Comparison of ENCODE assay signal across 8 cellular contexts in the genomic region with DNA sequence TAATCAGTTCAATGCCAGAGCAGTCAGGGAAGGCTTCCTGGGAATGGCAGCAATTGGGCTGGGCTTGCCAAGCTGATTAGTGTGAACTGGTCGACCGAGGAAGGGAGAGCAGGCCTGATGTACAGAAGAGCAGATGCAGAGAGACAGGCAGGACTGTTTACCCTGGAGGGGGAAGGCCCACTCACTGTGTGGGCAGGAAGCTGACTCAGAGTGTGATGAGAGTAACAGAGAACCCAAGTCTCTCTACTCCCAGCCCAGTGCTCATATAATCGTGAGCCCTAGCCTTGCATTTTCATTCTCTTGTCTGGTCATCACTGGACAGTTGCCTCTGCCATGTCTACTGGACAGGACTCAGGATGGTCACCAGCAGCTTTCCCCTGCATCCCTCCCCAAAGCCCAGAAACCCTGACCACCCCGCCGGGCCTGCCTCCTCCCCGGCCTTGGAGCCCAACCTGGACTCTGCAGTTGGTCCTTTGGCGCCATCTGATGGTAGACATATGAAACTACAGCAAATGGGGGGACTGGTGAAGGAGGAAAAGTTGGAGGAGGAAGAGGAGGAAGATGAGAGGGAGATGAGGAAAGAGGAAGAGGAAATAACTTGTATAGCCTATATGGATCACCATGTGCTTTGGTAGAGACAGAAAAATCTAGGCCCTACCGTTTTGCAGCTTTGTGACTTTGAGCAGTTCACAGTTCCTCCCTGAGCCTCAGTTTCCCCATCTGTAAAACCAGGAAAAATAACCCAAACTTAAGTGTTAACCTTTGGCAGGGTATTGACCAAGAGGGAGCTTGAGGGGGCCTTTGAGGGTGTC. TPM values are rescaled to one million over a fixed set of nuclear protein-coding genes. Genes with fewer than 3 reads are reported as not detected.
DNase-seq lines count a peak whose midpoint lies in the region; ATAC-seq and TF ChIP-seq lines count a peak whose summit lies in the region.

No MANE protein-coding gene starts in this region.

- peaks cover 0 to 2% (median 0%) of the 10 kb centered on the region in 4 donors for H3K4me1 ChIP-seq in right lobe of liver

- H3K27me3 Mint-ChIP-seq in HFFc6 (ENCODE audit: insufficient read depth): peaks cover 46% of the 10 kb centered on the region

- H3K36me3 ChIP-seq in right lobe of liver: no peaks in the 10 kb centered on the region

- no peaks in the 10 kb centered on the region for H3K36me3 Mint-ChIP-seq in HFFc6 (ENCODE audit: low read depth)

- ATAC-seq in right lobe of liver: peak; percentile 70 to 84 (median 81)

- H3K4me1 Mint-ChIP-seq in HFFc6 (ENCODE audit: low read depth): peaks cover 14% of the 10 kb centered on the region

- H3K4me3 Mint-ChIP-seq in HFFc6: peak overlapping the region; percentile 71

- no peak overlapping the region for H3K4me3 ChIP-seq in right lobe of liver

- 16% methylated on average over 7 of the region's 8 CpGs for WGBS in right lobe of liver (ENCODE audit: insufficient coverage, low coverage, low lambda C conversion rate, missing lambda C conversion rate)

- no peaks in the 10 kb centered on the region for H3K9me3 ChIP-seq in right lobe of liver

- H3K27ac Mint-ChIP-seq in HFFc6: peak overlapping the region; percentile 57; the same call in 1 of the 2 replicates

- H3K27ac ChIP-seq in right lobe of liver: no peak overlapping the region

- no peak for TF ChIP-seq POLR2A in right lobe of liver (IDR thresholded peaks at IDR 0.05)

- TF ChIP-seq CTCF in HFFc6 (IDR thresholded peaks at IDR 0.05) (peak; percentile 98), right lobe of liver (IDR thresholded peaks at IDR 0.05) (peak; percentile 91 to 97 (median 94))

- H3K27me3 ChIP-seq in right lobe of liver: no peaks in the 10 kb centered on the region

- DNase-seq in NCI-H1436 (lab: John Stamatoyannopoulos, UW) (peak; percentile 39), NCI-H1436 treated with DMSO at 0.1 percent for 48 hours (lab: John Stamatoyannopoulos, UW) (no peak), HFFc6 (peak; percentile 75), NCI-H2171 (lab: John Stamatoyannopoulos, UW) (peak; percentile 37), cerebellar cortex (ENCODE audit: low spot score) (peak; percentile 84), right lobe of liver (peak in 2 of 3 donors; percentile 59 to 64)
- DNase-seq in activated CD4-positive, CD25-positive, alpha-beta regulatory T cell treated with anti-CD3 and anti-CD28 coated beads, Interleukin-2, amount 50 U/mL, for 16 hours (ENCODE audit: low read depth, low spot score): peak; percentile 38
- DNase-seq in stimulated activated CD8-positive, alpha-beta memory T cell treated with anti-CD3 and anti-CD28 coated beads, Interleukin-15, amount 100 ng/mL, for 4 hours (ENCODE audit: low read depth in 2 of 2): peak; percentile 48 to 68

- no peaks in the 10 kb centered on the region for H3K9me3 Mint-ChIP-seq in HFFc6

- intact Hi-C loops in right lobe of liver (cut with DNase I): loop anchor here in 1 of 2 donors (10.0 kb wide), 1 partner anchor 192 kb away; no protein-coding TSS in a partner anchor

RNA-seq across cellular contexts. Expression of gene PRDM11, which starts 43.4 kb away (rescaled TPM):
- 1 to 10 TPM; 2.0 to 5.6 (median 2.7) TPM for total RNA-seq in HFFc6 (2021; fragmentation: NEBNext Ultra II Directional; extraction: Animal tissue kit (Norgen Biotek cat#: 25700))
- 1 to 10 TPM; 1.4 to 4.1 (median 3.8) TPM for total RNA-seq in right lobe of liver
